8 cellular contexts compared by ENCODE assay signal in the genomic region with DNA sequence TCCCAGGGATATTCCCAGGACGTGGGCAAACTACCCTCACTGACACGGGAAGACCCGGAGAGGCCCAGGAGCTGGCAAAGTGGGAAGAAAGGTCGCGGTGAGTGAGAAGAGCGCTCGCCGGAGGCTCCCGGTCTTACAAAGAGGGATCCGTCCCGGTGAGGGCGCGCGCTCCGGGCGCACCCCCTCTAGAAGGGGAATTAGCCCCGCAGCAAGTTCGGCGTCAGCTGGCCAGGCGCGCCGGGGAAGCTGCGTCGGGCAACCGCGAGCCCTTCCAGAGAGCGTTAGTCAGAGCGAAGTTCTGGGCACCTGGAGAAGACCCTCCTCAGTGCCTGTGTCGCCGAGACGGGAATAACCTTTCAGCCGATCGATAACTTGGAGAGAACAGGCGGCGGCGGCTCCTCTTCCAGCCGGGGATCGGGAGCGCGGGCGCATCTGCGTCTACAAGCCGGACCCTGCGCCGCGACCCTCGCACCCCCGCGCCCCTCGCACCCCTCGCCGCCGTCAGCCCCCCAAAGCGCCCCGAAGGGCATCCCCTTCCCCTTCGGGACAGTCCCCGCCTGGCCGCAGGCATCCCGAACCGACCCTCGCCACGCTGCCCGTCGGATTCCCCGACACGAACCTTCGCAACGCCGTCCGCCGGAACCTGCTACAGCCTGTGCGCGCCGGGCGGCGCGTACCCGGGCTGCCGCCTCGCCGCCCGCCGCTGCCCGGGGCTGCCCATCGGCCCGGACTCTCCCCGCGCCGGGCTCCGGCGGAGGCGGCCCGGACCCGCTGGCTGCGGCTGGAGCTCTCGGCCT. TPM values are rescaled to one million over a fixed set of nuclear protein-coding genes. Genes with fewer than 3 reads are reported as not detected.
DNase-seq lines count a peak whose midpoint lies in the region; ATAC-seq and TF ChIP-seq lines count a peak whose summit lies in the region.

No MANE protein-coding gene starts in this region.

- TF ChIP-seq CTCF in AG09309 (IDR thresholded peaks at IDR 0.05; ENCODE audit: control insufficient read depth, insufficient read depth, low read depth, low read length, missing control alignments) (no peak), breast epithelium (IDR thresholded peaks at IDR 0.05) (no peak)

- H3K36me3 ChIP-seq in SJCRH30: no peaks in the 10 kb centered on the region
- H3K36me3 ChIP-seq in breast epithelium: no peaks in the 10 kb centered on the region

- intact Hi-C loops in breast epithelium (cut with DNase I; ENCODE audit: low total_unique reads) (loop anchor here (10.0 kb wide), 1 partner anchor 765 kb away; no protein-coding TSS in a partner anchor), left colon (cut with DNase I, micrococcal nuclease) (loop anchor here in 1 of 2 donors (10.0 kb wide), 1 partner anchor 325 kb away; a partner anchor contains a TSS)

- H3K27me3 ChIP-seq in SJCRH30: no peaks in the 10 kb centered on the region; the same call in 1 of the 2 replicates
- no peaks in the 10 kb centered on the region for H3K27me3 ChIP-seq in breast epithelium

- ATAC-seq in GM18867 (IDR thresholded peaks at IDR 0.05; ENCODE audit: unreplicated experiment): peak; percentile 53
- ATAC-seq in HG03064 (IDR thresholded peaks at IDR 0.05; ENCODE audit: low read depth, unreplicated experiment): peak; percentile 44
- no peak for ATAC-seq in left colon

- peak overlapping the region; percentile 63 for H3K4me3 ChIP-seq in AG09309 (ENCODE audit: control insufficient read depth, low read depth, low read length)
- H3K4me3 ChIP-seq in SJCRH30: peak overlapping the region; percentile 72
- peak overlapping the region; percentile 72 to 89 (median 83) for H3K4me3 ChIP-seq in breast epithelium

- H3K9me3 ChIP-seq in SJCRH30 (replicated peaks) (no peaks in the 10 kb centered on the region), breast epithelium (no peaks in the 10 kb centered on the region)

- no peak for TF ChIP-seq POLR2A in breast epithelium (IDR thresholded peaks at IDR 0.05)

- H3K4me1 ChIP-seq in SJCRH30 (no peaks in the 10 kb centered on the region), breast epithelium (peaks cover 3 to 7% of the 10 kb centered on the region in 2 donors)

- H3K27ac ChIP-seq in SJCRH30 (no peak overlapping the region), breast epithelium (peak overlapping the region; percentile 94 to 96)

- DNase-seq in AG09309 (ENCODE audit: low read depth): no peak
- DNase-seq in SJCRH30: peak in 1 of 2 experiments; percentile 9
- DNase-seq in breast epithelium (ENCODE audit: low spot score in 2 of 2): no peak
- DNase-seq in left colon: peak; percentile 44 to 54
- DNase-seq in stimulated activated CD4-positive, alpha-beta T cell treated with anti-CD3 and anti-CD28 coated beads, Interleukin-4, amount 100 ng/mL, for 1 hour: peak; percentile 24
- no peak for DNase-seq in SIG-M5 treated with dmso at 0.1 percent for 504 hours (lab: John Stamatoyannopoulos, UW; ENCODE audit: unreplicated experiment)

RNA-seq across cellular contexts. Expression of a gene that starts 0.5 kb away (rescaled TPM):
- 2.0 and 2.3 TPM in 2 replicates for total RNA-seq in SJCRH30 (2014; rRNA removed; shearing (Covaris generic))
- 10 to 100 TPM; 16.3 to 46.9 (median 35.9) TPM for total RNA-seq in breast epithelium
- 10 to 100 TPM; 76.5 to 89.8 TPM for total RNA-seq in left colon

Comparison
In these comparisons a context has a peak if more than half of its experiments do, and no peak if none do; other contexts are left out.
1. DNase-seq: peak in left colon (2 of 2) and stimulated activated CD4-positive, alpha-beta T cell treated with anti-CD3 and anti-CD28 coated beads, Interleukin-4, amount 100 ng/mL, for 1 hour (single experiment); none in AG09309 (single experiment), breast epithelium (0 of 2) and SIG-M5 treated with dmso at 0.1 percent for 504 hours (single experiment).
2. Peak in every context shown above with its lines, with median percentiles within 50 percentile points of each other: H3K4me3 ChIP-seq.